In the genomic region with DNA sequence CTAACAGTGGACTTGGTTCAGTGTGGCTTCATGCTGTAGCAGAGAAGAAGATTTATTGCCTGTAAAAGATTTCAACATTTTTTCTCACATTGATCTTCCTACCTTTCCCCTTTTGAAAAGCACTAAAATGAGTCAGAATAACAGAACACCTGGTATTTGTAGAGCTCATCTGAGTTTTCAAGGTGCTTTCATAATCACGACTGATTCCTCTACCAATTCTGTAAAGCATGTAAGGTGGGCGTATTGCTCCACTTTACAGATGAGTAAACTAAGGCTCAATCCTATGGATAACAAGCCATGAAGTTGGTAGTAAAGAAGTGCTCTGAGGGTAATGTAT, we compare ENCODE assay signal across 22 cellular contexts.
DNase-seq lines count a peak whose midpoint lies in the region; ATAC-seq, FAIRE-seq and TF ChIP-seq lines count a peak whose summit lies in the region.
"Had no signal": no experiment of that assay in that cellular context is flagged by ENCODE, and none has a peak within 500 bp of the region (broad histone marks: within the 10 kb centered on the region; RNA-seq: fewer than 3 reads in every experiment).

No MANE protein-coding gene starts in this region.

- peaks cover 14 to 18% of the 10 kb centered on the region in 2 experiments for H3K27me3 ChIP-seq in K562 (ENCODE audit: control insufficient read depth in 2 of 2, insufficient read depth in 2 of 2, low read length in 2 of 2)

- no peak for TF ChIP-seq POLR2A in K562 (conservative IDR thresholded peaks at IDR 0.05)

- H3K27ac Mint-ChIP-seq in nephron progenitor cell, result peak overlapping the region; percentile 60
- H3K27ac Mint-ChIP-seq: CD4-positive, alpha-beta memory T cell had no signal

- no peaks in the 10 kb centered on the region for H4K20me1 ChIP-seq in K562 (replicated peaks; ENCODE audit: control insufficient read depth, insufficient read depth, low read length)

- H3K79me2 ChIP-seq in K562 (ENCODE audit: control insufficient read depth, insufficient read depth, low read length), result no peaks in the 10 kb centered on the region

- in situ Hi-C loops in K562 (cut with MboI), result no loop called here

- WGBS in K562 (ENCODE audit: insufficient coverage, low coverage, missing lambda C conversion rate), result 4% methylated on average over 2 of the region's 2 CpGs

- no TSS peak for BruUV-seq in K562 (replicated peaks; lab: Mats Ljungman, UMichigan)

- no peak overlapping the region for H3K4me3 ChIP-seq in K562
- H3K4me3 ChIP-seq: A549, HAP-1 had no signal

- TF ChIP-seq EP300 in K562 (IDR thresholded peaks at IDR 0.05; ENCODE audit: low read length), result no peak

- no peak for TF ChIP-seq RAD21 in K562 (CRISPR knock-in tag; conservative IDR thresholded peaks at IDR 0.05 in 1 of 2, IDR thresholded peaks at IDR 0.05 in 1 of 2)

- peaks cover 2% of the 10 kb centered on the region for H3K4me1 Mint-ChIP-seq in nephron progenitor cell
- H3K4me1 Mint-ChIP-seq: CD4-positive, alpha-beta memory T cell had no signal

- no peaks in the 10 kb centered on the region for H3K9me3 ChIP-seq in K562 (replicated peaks; ENCODE audit: control insufficient read depth, insufficient read depth, low read depth, low read length)
- H3K9me3 ChIP-seq: A549, HAP-1 had no signal

- no peak overlapping the region for H3K27ac ChIP-seq in K562 (ENCODE audit: extremely low read depth, low read depth, low read length)
- H3K27ac ChIP-seq: A549 had no signal

- no peaks in the 10 kb centered on the region for H3K9me1 ChIP-seq in K562 (ENCODE audit: control insufficient read depth, insufficient read depth, low read length)

- ATAC-seq in K562, result no peak
- no peak for ATAC-seq in HG03108 (IDR thresholded peaks at IDR 0.05; ENCODE audit: unreplicated experiment)
- ATAC-seq in GM18498 (IDR thresholded peaks at IDR 0.05; ENCODE audit: unreplicated experiment), result no peak
- ATAC-seq: A549 had no signal

- no peak for FAIRE-seq in K562 (lab: Jason Lieb, UNC)
- FAIRE-seq: A549, GM12891, H54 had no signal

- TF ChIP-seq CTCF in K562 (IDR thresholded peaks at IDR 0.05 in 2 of 3, conservative IDR thresholded peaks at IDR 0.05 in 1 of 3; ENCODE audit: insufficient read depth in 2 of 3, low read depth in 1 of 3, low read length in 3 of 3) (no peak), nephron progenitor cell (IDR thresholded peaks at IDR 0.05) (no peak)

- no peak overlapping the region for H3K4me3 Mint-ChIP-seq in nephron progenitor cell
- H3K4me3 Mint-ChIP-seq: CD4-positive, alpha-beta memory T cell had no signal

- DNase-seq in HEK293T (ENCODE audit: extremely low spot score), result no peak
- no peak for DNase-seq in K562 (ENCODE audit: extremely low read depth in 1 of 4, low spot score in 3 of 4)
- no peak for DNase-seq in nephron progenitor cell
- DNase-seq in Kasumi-1 (lab: John Stamatoyannopoulos, UW), result no peak
- DNase-seq in activated CD4-positive, alpha-beta T cell treated with anti-CD3 and anti-CD28 coated beads, Interleukin-2, amount 50 U/mL, for 1 hour, result no peak
- DNase-seq: 8988T; ACHN; AML-193; C1 segment of cervical spinal cord; Calu3; CD4-positive, alpha-beta memory T cell; COR-L47; DMS53; DMS79 treated with DMSO at 0.1 percent for 48 hours; GF-D8; GOT3 had no signal

- H3K4me1 ChIP-seq in K562 (replicated peaks in 1 of 2; ENCODE audit: control insufficient read depth in 2 of 2, insufficient read depth in 2 of 2, low read length in 2 of 2), result no peaks in the 10 kb centered on the region
- H3K4me1 ChIP-seq: A549, HAP-1 had no signal

- H2AFZ ChIP-seq in K562 (ENCODE audit: low read depth, low read length), result no peak overlapping the region

- no peaks in the 10 kb centered on the region for H3K9me3 Mint-ChIP-seq in nephron progenitor cell
- H3K9me3 Mint-ChIP-seq: CD4-positive, alpha-beta memory T cell had no signal

- peaks cover 12% of the 10 kb centered on the region for H3K27me3 Mint-ChIP-seq in nephron progenitor cell (ENCODE audit: low read depth, poor library complexity)

- H3K36me3 Mint-ChIP-seq in nephron progenitor cell (ENCODE audit: low read depth), result no peaks in the 10 kb centered on the region
- H3K36me3 Mint-ChIP-seq: CD4-positive, alpha-beta memory T cell had no signal

- no peaks in the 10 kb centered on the region for H3K36me3 ChIP-seq in K562 (ENCODE audit: control insufficient read depth, insufficient read depth, low read length)
- H3K36me3 ChIP-seq: HAP-1 had no signal

- H3K9ac ChIP-seq in K562 (ENCODE audit: insufficient read depth in 1 of 2, low read depth in 2 of 2, low read length in 2 of 2), result no peak overlapping the region

- POLR2A ChIA-PET in HEK293T (lab: Yijun Ruan, JAX) (no interaction called here), K562 (lab: Yijun Ruan, JAX) (interaction anchor here (0.7 kb wide), 1 partner anchor 200 kb away, joined by 4 read pairs; no protein-coding TSS in a partner anchor)

- intact Hi-C loops in K562 (cut with micrococcal nuclease), result no loop called here

- CTCF ChIA-PET in HEK293T (lab: Yijun Ruan, JAX), result no interaction called here
- CTCF ChIA-PET in K562 (lab: Yijun Ruan, JAX; ENCODE audit: low intra/inter-chr PET ratio), result no interaction called here

- H3K4me2 ChIP-seq in K562 (ENCODE audit: insufficient read depth, low read length), result no peak overlapping the region
- H3K4me2 ChIP-seq: A549 had no signal

TF ChIP-seq in HEK293T, 16 proteins besides CTCF, POLR2A, EP300 and RAD21:
- no peak for TF ChIP-seq SP1 (IDR thresholded peaks at IDR 0.05)
- TF ChIP-seq, protein P1, sequence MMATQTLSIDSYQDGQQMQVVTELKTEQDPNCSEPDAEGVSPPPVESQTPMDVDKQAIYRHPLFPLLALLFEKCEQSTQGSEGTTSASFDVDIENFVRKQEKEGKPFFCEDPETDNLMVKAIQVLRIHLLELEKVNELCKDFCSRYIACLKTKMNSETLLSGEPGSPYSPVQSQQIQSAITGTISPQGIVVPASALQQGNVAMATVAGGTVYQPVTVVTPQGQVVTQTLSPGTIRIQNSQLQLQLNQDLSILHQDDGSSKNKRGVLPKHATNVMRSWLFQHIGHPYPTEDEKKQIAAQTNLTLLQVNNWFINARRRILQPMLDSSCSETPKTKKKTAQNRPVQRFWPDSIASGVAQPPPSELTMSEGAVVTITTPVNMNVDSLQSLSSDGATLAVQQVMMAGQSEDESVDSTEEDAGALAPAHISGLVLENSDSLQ (IDR thresholded peaks at IDR 0.05), result 0 out of 2 replicates have a peak, but pooled peaks have one; percentile 6

TF ChIP-seq in K562, 482 proteins besides CTCF, POLR2A, EP300 and RAD21:
- TF ChIP-seq, protein P2, sequence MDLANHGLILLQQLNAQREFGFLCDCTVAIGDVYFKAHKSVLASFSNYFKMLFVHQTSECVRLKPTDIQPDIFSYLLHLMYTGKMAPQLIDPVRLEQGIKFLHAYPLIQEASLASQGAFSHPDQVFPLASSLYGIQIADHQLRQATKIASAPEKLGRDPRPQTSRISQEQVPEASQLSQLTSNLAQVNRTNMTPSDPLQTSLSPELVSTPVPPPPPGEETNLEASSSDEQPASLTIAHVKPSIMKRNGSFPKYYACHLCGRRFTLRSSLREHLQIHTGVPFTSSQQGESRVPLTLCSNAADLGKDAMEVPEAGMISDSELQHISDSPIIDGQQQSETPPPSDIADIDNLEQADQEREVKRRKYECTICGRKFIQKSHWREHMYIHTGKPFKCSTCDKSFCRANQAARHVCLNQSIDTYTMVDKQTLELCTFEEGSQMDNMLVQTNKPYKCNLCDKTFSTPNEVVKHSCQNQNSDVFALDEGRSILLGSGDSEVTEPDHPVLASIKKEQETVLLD (IDR thresholded peaks at IDR 0.05), result no peak
- TF ChIP-seq RBM25 (IDR thresholded peaks at IDR 0.05; ENCODE audit: low read depth, low read length, severe bottlenecking), result peak; percentile 65
TF ChIP-seq in K562: peak in this region for 1.
